Comparison of ENCODE assay signal across 1 cellular context in the genomic region with DNA sequence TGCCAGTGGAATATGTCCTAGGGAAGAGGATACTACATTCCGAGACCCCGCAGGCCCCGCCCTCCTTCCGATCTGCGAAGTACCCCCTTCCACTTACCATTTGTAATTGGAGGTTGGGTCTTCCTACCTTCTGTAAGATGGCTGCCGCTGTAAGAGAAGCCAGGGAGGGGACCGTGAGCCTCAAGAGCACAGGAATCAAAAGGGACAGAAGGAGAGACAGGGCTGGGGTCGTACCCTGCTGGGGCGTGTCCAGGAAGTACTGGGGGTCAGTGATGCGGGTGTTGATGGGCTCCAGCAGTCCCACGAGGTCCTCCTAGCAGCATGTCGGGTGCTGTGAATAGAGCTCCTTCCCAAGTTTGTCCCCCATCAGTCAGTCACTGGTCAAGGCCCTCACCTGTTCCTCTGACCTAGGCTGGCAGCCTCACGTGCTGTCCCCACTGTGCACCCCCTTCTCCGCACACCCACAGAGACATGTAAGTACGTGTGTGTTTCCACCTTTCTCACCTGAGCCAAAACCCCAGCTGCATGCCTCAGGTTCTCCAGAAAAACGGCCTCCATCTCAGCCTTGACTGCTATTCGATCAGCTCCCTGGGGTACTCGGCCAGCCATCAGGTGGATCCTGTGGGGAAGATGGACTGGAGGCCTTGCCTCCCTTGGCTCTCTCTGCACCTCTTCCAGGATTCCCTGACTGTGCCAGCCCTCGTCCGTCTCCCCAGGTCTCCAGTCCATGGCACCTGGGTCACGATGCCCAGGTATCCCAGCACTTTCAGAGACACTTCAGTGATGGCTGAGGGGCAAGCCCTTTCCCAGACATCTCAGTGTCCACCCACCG.
TF ChIP-seq lines count a peak whose summit lies in the region.

No MANE protein-coding gene starts in this region.

TF ChIP-seq in GM12878, 131 proteins besides CTCF, POLR2A, EP300 and RAD21 (continued from another document):
- no peak for TF ChIP-seq NKRF (conservative IDR thresholded peaks at IDR 0.05)
- no peak for TF ChIP-seq MYC (IDR thresholded peaks at IDR 0.05; ENCODE audit: insufficient read depth, insufficient read length, insufficient replicate concordance, low read length, severe bottlenecking)
- no peak for TF ChIP-seq CBX5 (IDR thresholded peaks at IDR 0.05; ENCODE audit: low read depth)
- no peak for TF ChIP-seq ZNF207 (IDR thresholded peaks at IDR 0.05; ENCODE audit: borderline replicate concordance)
- TF ChIP-seq FOS (IDR thresholded peaks at IDR 0.05; ENCODE audit: borderline replicate concordance, extremely low read depth, insufficient read length) = no peak
- TF ChIP-seq CEBPB (IDR thresholded peaks at IDR 0.05; ENCODE audit: borderline replicate concordance in 1 of 2, low read depth in 2 of 2, low read length in 2 of 2) = no peak
- TF ChIP-seq MEF2A (IDR thresholded peaks at IDR 0.05; ENCODE audit: insufficient read depth, low read depth, low read length) = no peak
- TF ChIP-seq BHLHE40 (IDR thresholded peaks at IDR 0.05; ENCODE audit: borderline replicate concordance in 1 of 2, low read depth in 2 of 2, low read length in 1 of 2) = no peak
- no peak for TF ChIP-seq JUND (IDR thresholded peaks at IDR 0.05; ENCODE audit: low read depth, low read length)
- TF ChIP-seq TAF1 (IDR thresholded peaks at IDR 0.05; ENCODE audit: borderline replicate concordance, low read depth, low read length) = no peak
- no peak for TF ChIP-seq NBN (IDR thresholded peaks at IDR 0.05)
TF ChIP-seq in GM12878: peak in this region for 0.
